28 cellular contexts compared by ENCODE assay signal in genomic region chrX:132015875-132016274, GRCh38.
"Had no signal": no experiment of that assay in that cellular context is flagged by ENCODE, and none has a peak within 500 bp of the region (broad histone marks: within the 10 kb centered on the region; RNA-seq: fewer than 3 reads in every experiment).

No MANE protein-coding gene starts in this region.

- H3K27ac ChIP-seq: body of pancreas, gastroesophageal sphincter, hepatocyte, ovary, right lobe of liver, thoracic aorta, WERI-Rb-1 had no signal

- FAIRE-seq: endothelial cell of umbilical vein, urothelium cell line had no signal

- H3K4me3 Mint-ChIP-seq: activated CD4-positive, alpha-beta memory T cell treated with anti-CD3 and anti-CD28 coated beads for 36 hours; activated CD4-positive, alpha-beta T cell treated with anti-CD3 and anti-CD28 coated beads, Interleukin-2, amount 10 ng/mL, durations not matched to agents 24 days and 14 days; activated naive CD4-positive, alpha-beta T cell treated with anti-CD3 and anti-CD28 coated beads, Interleukin-2, amount 50 U/mL, for 24 hours; activated T-cell treated with anti-CD3 and anti-CD28 coated beads, Interleukin-2, amount 50 U/mL, for 24 hours; nephron had no signal

- H3K9me3 Mint-ChIP-seq: activated CD4-positive, alpha-beta memory T cell treated with anti-CD3 and anti-CD28 coated beads for 36 hours; activated CD4-positive, alpha-beta T cell treated with anti-CD3 and anti-CD28 coated beads, Interleukin-2, amount 10 ng/mL, durations not matched to agents 24 days and 14 days; activated naive CD4-positive, alpha-beta T cell treated with anti-CD3 and anti-CD28 coated beads, Interleukin-2, amount 50 U/mL, for 24 hours; activated T-cell treated with anti-CD3 and anti-CD28 coated beads, Interleukin-2, amount 50 U/mL, for 24 hours; nephron had no signal

- H3K36me3 Mint-ChIP-seq: activated CD4-positive, alpha-beta memory T cell treated with anti-CD3 and anti-CD28 coated beads for 36 hours; activated naive CD4-positive, alpha-beta T cell treated with anti-CD3 and anti-CD28 coated beads, Interleukin-2, amount 50 U/mL, for 24 hours had no signal

- H3K4me2 ChIP-seq: hepatocyte had no signal

- H3K4me3 ChIP-seq: body of pancreas, gastroesophageal sphincter, hepatocyte, ovary, right lobe of liver, thoracic aorta had no signal

- H3K79me2 ChIP-seq: hepatocyte had no signal

- H3K27me3 Mint-ChIP-seq: activated CD4-positive, alpha-beta memory T cell treated with anti-CD3 and anti-CD28 coated beads for 36 hours; activated CD4-positive, alpha-beta T cell treated with anti-CD3 and anti-CD28 coated beads, Interleukin-2, amount 10 ng/mL, durations not matched to agents 24 days and 14 days; activated naive CD4-positive, alpha-beta T cell treated with anti-CD3 and anti-CD28 coated beads, Interleukin-2, amount 50 U/mL, for 24 hours; progenitor cell of endocrine pancreas had no signal

- H3K9me3 ChIP-seq: body of pancreas, gastroesophageal sphincter, ovary, right lobe of liver, thoracic aorta had no signal

- H3K27me3 ChIP-seq: body of pancreas, gastroesophageal sphincter, hepatocyte, ovary, right lobe of liver had no signal

- H3K36me3 ChIP-seq: gastroesophageal sphincter, ovary, right lobe of liver, thoracic aorta, WERI-Rb-1 had no signal

- DNase-seq: activated CD4-positive, alpha-beta memory T cell treated with anti-CD3 and anti-CD28 coated beads for 36 hours; activated CD4-positive, alpha-beta T cell treated with anti-CD3 and anti-CD28 coated beads, Interleukin-2, amount 10 ng/mL, durations not matched to agents 24 days and 14 days; activated CD8-positive, alpha-beta memory T cell treated with anti-CD3 and anti-CD28 coated beads, Interleukin-2, amount 50 U/mL, for 48 hours; activated gamma-delta T cell treated with Interleukin-2 at 50 U/mL for 16 hours; activated T-cell treated with anti-CD3 and anti-CD28 coated beads, Interleukin-2, amount 50 U/mL, for 24 hours; anterior cingulate cortex; body of pancreas; cortex of kidney; islet precursor cell; left cardiac atrium; left ventricle myocardium superior; ovary; right lobe of liver; stimulated activated CD4-positive, alpha-beta T cell treated with anti-CD3 and anti-CD28 coated beads, Interleukin-12 subunit alpha, Interleukin-12 subunit beta, amount 100 ng/mL, for 4 hours; stimulated activated CD4-positive, alpha-beta T cell treated with anti-CD3 and anti-CD28 coated beads, Interleukin-4, amount 100 ng/mL, for 1 hour; stimulated activated naive CD8-positive, alpha-beta T cell treated with anti-CD3 and anti-CD28 coated beads, Interleukin-15, Interleukin-2, amounts not matched to agents 100 U/mL and 50 U/mL, for 24 hours; T1000; trophoblast cell; WERI-Rb-1 had no signal

- H3K27ac Mint-ChIP-seq: activated CD4-positive, alpha-beta memory T cell treated with anti-CD3 and anti-CD28 coated beads for 36 hours; activated CD4-positive, alpha-beta T cell treated with anti-CD3 and anti-CD28 coated beads, Interleukin-2, amount 10 ng/mL, durations not matched to agents 24 days and 14 days; activated T-cell treated with anti-CD3 and anti-CD28 coated beads, Interleukin-2, amount 50 U/mL, for 24 hours; progenitor cell of endocrine pancreas had no signal

- H3K4me1 ChIP-seq: body of pancreas, gastroesophageal sphincter, right lobe of liver had no signal

- ATAC-seq: activated CD4-positive, CD25-positive, alpha-beta regulatory T cell treated with anti-CD3 and anti-CD28 coated beads, Interleukin-2, amount 50 U/mL, for 24 hours; body of pancreas; gastroesophageal sphincter; left cardiac atrium; left ventricle myocardium superior; right lobe of liver; stimulated activated naive CD8-positive, alpha-beta T cell treated with anti-CD3 and anti-CD28 coated beads, Interleukin-15, Interleukin-2, amounts not matched to agents 100 U/mL and 50 U/mL, for 24 hours had no signal

- H2AFZ ChIP-seq: hepatocyte had no signal
